Comparison of ENCODE assay signal across 13 cellular contexts in the genomic region with DNA sequence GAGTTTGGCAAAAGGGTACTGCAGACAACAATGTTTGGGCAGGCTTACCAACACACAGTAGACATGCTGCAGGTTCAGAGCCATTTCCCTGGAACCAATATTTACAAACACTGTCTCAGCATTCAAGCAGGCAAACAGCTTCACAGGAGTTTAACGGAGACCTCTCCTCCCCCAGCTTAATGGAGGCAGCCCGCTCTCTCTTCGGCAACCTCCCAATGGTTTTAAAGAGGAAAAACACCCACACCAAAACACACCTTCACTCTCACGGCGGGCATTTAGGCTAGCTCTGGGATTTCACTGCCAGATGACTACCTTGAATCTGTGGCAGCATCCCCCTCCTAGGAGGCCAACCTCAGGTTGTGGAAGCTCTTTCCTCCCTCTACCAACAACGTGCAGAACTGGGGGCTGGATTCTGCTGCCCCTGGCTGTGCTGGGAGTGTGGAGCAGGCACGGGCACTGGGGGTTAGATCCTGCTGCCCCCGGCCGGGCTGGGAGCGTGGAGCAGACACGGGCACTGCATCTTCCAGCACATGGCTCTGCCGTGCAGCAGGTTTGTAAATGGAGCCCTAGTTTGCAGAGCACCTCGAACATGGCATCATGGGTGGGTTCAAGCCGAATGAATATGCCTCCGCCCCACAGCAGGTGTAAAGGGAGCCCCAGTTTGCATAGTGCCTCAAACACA.
DNase-seq lines count a peak whose midpoint lies in the region; ATAC-seq and TF ChIP-seq lines count a peak whose summit lies in the region.
"Had no signal": no experiment of that assay in that cellular context is flagged by ENCODE, and none has a peak within 500 bp of the region (broad histone marks: within the 10 kb centered on the region; RNA-seq: fewer than 3 reads in every experiment).

No MANE protein-coding gene starts in this region.

- TF ChIP-seq CTCF in nephron progenitor cell (IDR thresholded peaks at IDR 0.05) = no peak

- H3K4me3 Mint-ChIP-seq in nephron progenitor cell = peak overlapping the region; percentile 61
- H3K4me3 Mint-ChIP-seq: B cell; CD4-positive, CD25-positive, alpha-beta regulatory T cell; CD8-positive, alpha-beta T cell had no signal

- H3K36me3 Mint-ChIP-seq in nephron progenitor cell (ENCODE audit: low read depth) = no peaks in the 10 kb centered on the region
- H3K36me3 Mint-ChIP-seq: CD4-positive, CD25-positive, alpha-beta regulatory T cell; CD8-positive, alpha-beta T cell had no signal

- H3K27ac Mint-ChIP-seq in nephron progenitor cell = peak overlapping the region; percentile 88
- H3K27ac Mint-ChIP-seq: B cell; CD4-positive, CD25-positive, alpha-beta regulatory T cell; CD8-positive, alpha-beta T cell had no signal

- intact Hi-C loops in Right ventricle myocardium inferior (cut with DNase I) = no loop called here
- intact Hi-C loops in left cardiac atrium (cut with DNase I) = no loop called here

- ATAC-seq in Right ventricle myocardium inferior (no peak), left cardiac atrium (no peak), GM21381 (IDR thresholded peaks at IDR 0.05; ENCODE audit: unreplicated experiment) (no peak)
- ATAC-seq: CD8-positive, alpha-beta T cell had no signal

- H3K27me3 Mint-ChIP-seq in nephron progenitor cell (ENCODE audit: low read depth, poor library complexity) = peaks cover 5% of the 10 kb centered on the region

- DNase-seq in DMS79 treated with DMSO at 0.1 percent for 48 hours (lab: John Stamatoyannopoulos, UW) (peak; percentile 8), DMS79 (lab: John Stamatoyannopoulos, UW) (no peak), Right ventricle myocardium inferior (ENCODE audit: missing footprints) (peak; percentile 46), left cardiac atrium (no peak), nephron progenitor cell (no peak)
- DNase-seq: Caco-2; CD4-positive, CD25-positive, alpha-beta regulatory T cell; CD8-positive, alpha-beta T cell; DMS153; GF-D8; GOT3 had no signal

- H3K9me3 Mint-ChIP-seq in nephron progenitor cell = no peaks in the 10 kb centered on the region
- H3K9me3 Mint-ChIP-seq: CD4-positive, CD25-positive, alpha-beta regulatory T cell; CD8-positive, alpha-beta T cell had no signal

- peaks cover 30% of the 10 kb centered on the region for H3K4me1 Mint-ChIP-seq in nephron progenitor cell
- H3K4me1 Mint-ChIP-seq: B cell; CD4-positive, CD25-positive, alpha-beta regulatory T cell had no signal

Comparison
In these comparisons a context has a peak if more than half of its experiments do, and no peak if none do; other contexts are left out.
1. DNase-seq: peak in DMS79 treated with DMSO at 0.1 percent for 48 hours (single experiment) and Right ventricle myocardium inferior (single experiment); none in DMS79 (single experiment), left cardiac atrium (single experiment) and nephron progenitor cell (single experiment).